14 cellular contexts compared by ENCODE assay signal in the genomic region with DNA sequence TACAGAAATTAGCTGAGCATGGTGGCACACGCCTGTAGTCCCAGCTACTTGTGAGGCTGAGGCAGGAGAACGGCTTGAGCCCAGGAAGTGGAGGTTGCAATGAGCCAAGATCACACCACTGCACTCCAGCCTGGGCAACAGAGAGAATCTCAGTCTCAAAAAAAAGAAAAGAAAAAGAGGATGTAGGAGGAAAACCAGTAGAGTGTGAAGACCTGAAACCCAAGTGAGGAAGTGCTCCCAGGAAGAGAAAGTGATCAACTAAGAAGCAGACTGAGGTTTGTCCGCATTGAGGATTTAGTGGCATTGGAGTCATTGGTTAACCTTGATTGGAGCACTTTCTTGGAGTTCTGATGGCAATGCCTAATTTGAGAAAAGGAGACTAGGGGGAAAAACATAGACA. TPM values are rescaled to one million over a fixed set of nuclear protein-coding genes. Genes with fewer than 3 reads are reported as not detected.
DNase-seq lines count a peak whose midpoint lies in the region; ATAC-seq and TF ChIP-seq lines count a peak whose summit lies in the region.
"Had no signal": no experiment of that assay in that cellular context is flagged by ENCODE, and none has a peak within 500 bp of the region (broad histone marks: within the 10 kb centered on the region; RNA-seq: fewer than 3 reads in every experiment).

No MANE protein-coding gene starts in this region.

- ATAC-seq in GM18502 (IDR thresholded peaks at IDR 0.05; ENCODE audit: poor library complexity, unreplicated experiment) = peak; percentile 96
- peak; percentile 99 for ATAC-seq in GM21390 (IDR thresholded peaks at IDR 0.05; ENCODE audit: unreplicated experiment)
- ATAC-seq in HG03060 (IDR thresholded peaks at IDR 0.05; ENCODE audit: low read depth, unreplicated experiment) = peak; percentile 96
- no peak for ATAC-seq in CD4-positive, alpha-beta T cell (ENCODE audit: poor library complexity)
- ATAC-seq: Panc1 had no signal

- peak overlapping the region; percentile 49 for H3K4me2 ChIP-seq in OCI-LY3 (ENCODE audit: low read length)

- no peak overlapping the region for H3K4me3 Mint-ChIP-seq in CD4-positive, alpha-beta T cell
- H3K4me3 Mint-ChIP-seq: activated CD4-positive, alpha-beta T cell treated with anti-CD3 and anti-CD28 coated beads, Interleukin-2, amount 10 ng/mL, durations not matched to agents 24 days and 14 days had no signal

- POLR2A ChIA-PET in CD4-positive, alpha-beta T cell (lab: Charles Lee) = no interaction called here

- peaks cover 6% of the 10 kb centered on the region for H3K9me3 ChIP-seq in OCI-LY3 (ENCODE audit: insufficient read depth, low read length)
- H3K9me3 ChIP-seq in colonic mucosa = no peaks in the 10 kb centered on the region
- H3K9me3 ChIP-seq in CD4-positive, alpha-beta T cell (ENCODE audit: control insufficient read depth, low read length) = no peaks in the 10 kb centered on the region
- H3K9me3 ChIP-seq: MG63 had no signal

- no peak overlapping the region for H3K9ac ChIP-seq in OCI-LY3 (ENCODE audit: low read length)
- H3K9ac ChIP-seq in colonic mucosa (ENCODE audit: low read depth in 2 of 2, low read length in 2 of 2) = no peak overlapping the region

- H3K36me3 Mint-ChIP-seq in CD4-positive, alpha-beta T cell (ENCODE audit: low read depth) = no peaks in the 10 kb centered on the region

- TF ChIP-seq CTCF in OCI-LY3 (IDR thresholded peaks at IDR 0.05; ENCODE audit: low read depth, low read length) = no peak
- no peak for TF ChIP-seq CTCF in colonic mucosa (IDR thresholded peaks at IDR 0.05)
- no peak for TF ChIP-seq CTCF in CD4-positive, alpha-beta T cell (IDR thresholded peaks at IDR 0.05)

- no peak for DNase-seq in DMS79 treated with DMSO at 0.1 percent for 48 hours (lab: John Stamatoyannopoulos, UW)
- DNase-seq in colonic mucosa = no peak
- no peak for DNase-seq in CD4-positive, alpha-beta T cell
- DNase-seq in mesenteric fat pad (ENCODE audit: low spot score) = no peak
- DNase-seq: activated CD4-positive, alpha-beta T cell treated with anti-CD3 and anti-CD28 coated beads, Interleukin-2, amount 10 ng/mL, durations not matched to agents 24 days and 14 days; hippocampal formation; MG63; stimulated activated CD4-positive, alpha-beta T cell treated with anti-CD3 and anti-CD28 coated beads, Interleukin-15, amount 100 ng/mL, for 24 hours had no signal

- H2AFZ ChIP-seq in OCI-LY3 (ENCODE audit: low read depth, low read length) = no peak overlapping the region

- no peaks in the 10 kb centered on the region for H3K79me2 ChIP-seq in OCI-LY3 (ENCODE audit: low read length)

- H3K27me3 Mint-ChIP-seq in CD4-positive, alpha-beta T cell = peaks cover 22% of the 10 kb centered on the region
- H3K27me3 Mint-ChIP-seq: activated CD4-positive, alpha-beta T cell treated with anti-CD3 and anti-CD28 coated beads, Interleukin-2, amount 10 ng/mL, durations not matched to agents 24 days and 14 days had no signal

- H3K27me3 ChIP-seq in OCI-LY3 (ENCODE audit: low read depth, low read length) (peaks cover 38% of the 10 kb centered on the region), colonic mucosa (no peaks in the 10 kb centered on the region)
- peaks cover 1% of the 10 kb centered on the region for H3K27me3 ChIP-seq in CD4-positive, alpha-beta T cell (ENCODE audit: control insufficient read depth, insufficient read depth, low read length)

- intact Hi-C loops in colonic mucosa (cut with DNase I) = no loop called here
- intact Hi-C loops in CD4-positive, alpha-beta T cell (cut with DNase I, micrococcal nuclease) = no loop called here

- peak overlapping the region; percentile 40 for H3K27ac ChIP-seq in OCI-LY3 (ENCODE audit: low read length)
- no peak overlapping the region for H3K27ac ChIP-seq in colonic mucosa
- no peak overlapping the region for H3K27ac ChIP-seq in CD4-positive, alpha-beta T cell (ENCODE audit: low read depth, low read length)
- H3K27ac ChIP-seq: C4-2B had no signal

- CTCF ChIA-PET in CD4-positive, alpha-beta T cell (lab: Charles Lee) = no interaction called here

- peaks cover 27% of the 10 kb centered on the region for H3K4me1 ChIP-seq in OCI-LY3 (ENCODE audit: low read length)
- H3K4me1 ChIP-seq in colonic mucosa = no peaks in the 10 kb centered on the region

- H3K27ac Mint-ChIP-seq in CD4-positive, alpha-beta T cell = no peak overlapping the region
- H3K27ac Mint-ChIP-seq: activated CD4-positive, alpha-beta T cell treated with anti-CD3 and anti-CD28 coated beads, Interleukin-2, amount 10 ng/mL, durations not matched to agents 24 days and 14 days had no signal

- H3K36me3 ChIP-seq in OCI-LY3 (replicated peaks; ENCODE audit: low read depth, low read length) (peaks cover 7% of the 10 kb centered on the region), colonic mucosa (no peaks in the 10 kb centered on the region)
- H3K36me3 ChIP-seq: MG63 had no signal

- peaks cover 3% of the 10 kb centered on the region; the same call in 1 of the 2 replicates for H4K20me1 ChIP-seq in OCI-LY3 (ENCODE audit: insufficient read depth, low read length)

- peak overlapping the region; percentile 8; the same call in 1 of the 2 replicates for H3K4me3 ChIP-seq in OCI-LY3 (ENCODE audit: low read length)
- no peak overlapping the region for H3K4me3 ChIP-seq in colonic mucosa
- H3K4me3 ChIP-seq: MG63 had no signal

- H3K9me3 Mint-ChIP-seq in CD4-positive, alpha-beta T cell = no peaks in the 10 kb centered on the region
- H3K9me3 Mint-ChIP-seq: activated CD4-positive, alpha-beta T cell treated with anti-CD3 and anti-CD28 coated beads, Interleukin-2, amount 10 ng/mL, durations not matched to agents 24 days and 14 days had no signal

- H3K4me1 Mint-ChIP-seq in CD4-positive, alpha-beta T cell (ENCODE audit: low read depth) = no peaks in the 10 kb centered on the region
- H3K4me1 Mint-ChIP-seq: activated CD4-positive, alpha-beta T cell treated with anti-CD3 and anti-CD28 coated beads, Interleukin-2, amount 10 ng/mL, durations not matched to agents 24 days and 14 days had no signal

RNA-seq across cellular contexts. Expression of a gene that starts 20.6 kb away (rescaled TPM):
- total RNA-seq in colonic mucosa (10 to 100 TPM in 1 of 2 donors, 1 to 10 TPM in 1; 9.4 to 12.6 TPM), mesenteric fat pad (10.9 TPM)
- total RNA-seq in CD4-positive, alpha-beta T cell = 10 to 100 TPM; 10.7 to 11.3 TPM
